34 cellular contexts compared by ENCODE assay signal in genomic region chr2:163838890-163839289, GRCh38.
"Had no signal": no experiment of that assay in that cellular context is flagged by ENCODE, and none has a peak within 500 bp of the region (broad histone marks: within the 10 kb centered on the region; RNA-seq: fewer than 3 reads in every experiment).

No MANE protein-coding gene starts in this region.

- H3K9me3 ChIP-seq: esophagus muscularis mucosa, gastrocnemius medialis had no signal

- H3K4me3 Mint-ChIP-seq: activated B cell treated with CpG ODN at 0.5 μM for 24 hours; activated CD8-positive, alpha-beta T cell treated with anti-CD3 and anti-CD28 coated beads for 36 hours; activated naive CD8-positive, alpha-beta T cell; activated T-cell treated with anti-CD3 and anti-CD28 coated beads, Interleukin-2, amount 50 U/mL, for 4 hours; activated T-helper 17 cell treated with anti-CD3 and anti-CD28 coated beads, Interleukin-2, amount 50 U/mL, for 72 hours; effector memory CD8-positive, alpha-beta T cell; T-helper 17 cell; T-helper 2 cell treated with Interferon-gamma antibody and Interleukin-4, amounts not matched to agents 5 μg/mL and 100 μg/mL, for 36 hours had no signal

- H3K4me3 ChIP-seq: esophagus muscularis mucosa, gastrocnemius medialis, heart left ventricle had no signal

- ATAC-seq: activated CD4-positive, CD25-positive, alpha-beta regulatory T cell treated with anti-CD3 and anti-CD28 coated beads, Interleukin-2, amount 50 U/mL, for 24 hours; activated CD8-positive, alpha-beta T cell treated with anti-CD3 and anti-CD28 coated beads for 36 hours; activated T-cell treated with anti-CD3 and anti-CD28 coated beads, Interleukin-2, amount 50 U/mL, for 4 hours; activated T-helper 17 cell treated with anti-CD3 and anti-CD28 coated beads, Interleukin-2, amount 50 U/mL, for 72 hours; effector memory CD8-positive, alpha-beta T cell; foreskin keratinocyte; gastrocnemius medialis; heart left ventricle; T-helper 17 cell had no signal

- H3K27ac Mint-ChIP-seq: activated B cell treated with CpG ODN at 0.5 μM for 24 hours; activated CD8-positive, alpha-beta T cell treated with anti-CD3 and anti-CD28 coated beads for 36 hours; activated naive CD8-positive, alpha-beta T cell; activated T-helper 17 cell treated with anti-CD3 and anti-CD28 coated beads, Interleukin-2, amount 50 U/mL, for 72 hours; effector memory CD8-positive, alpha-beta T cell; T-helper 17 cell; T-helper 2 cell treated with Interferon-gamma antibody and Interleukin-4, amounts not matched to agents 5 μg/mL and 100 μg/mL, for 36 hours had no signal

- H3K4me1 ChIP-seq: esophagus muscularis mucosa, foreskin keratinocyte, gastrocnemius medialis, heart left ventricle had no signal

- H3K36me3 ChIP-seq: brain microvascular endothelial cell, esophagus muscularis mucosa, gastrocnemius medialis, heart left ventricle, WERI-Rb-1 had no signal

- H3K9me3 Mint-ChIP-seq: activated B cell treated with CpG ODN at 0.5 μM for 24 hours; activated T-cell treated with anti-CD3 and anti-CD28 coated beads, Interleukin-2, amount 50 U/mL, for 4 hours; T-helper 2 cell treated with Interferon-gamma antibody and Interleukin-4, amounts not matched to agents 5 μg/mL and 100 μg/mL, for 36 hours had no signal

- FAIRE-seq: astrocyte, colon had no signal

- H3K27me3 Mint-ChIP-seq: activated B cell treated with CpG ODN at 0.5 μM for 24 hours; activated CD8-positive, alpha-beta T cell treated with anti-CD3 and anti-CD28 coated beads for 36 hours; activated naive CD8-positive, alpha-beta T cell; activated T-helper 17 cell treated with anti-CD3 and anti-CD28 coated beads, Interleukin-2, amount 50 U/mL, for 72 hours; effector memory CD8-positive, alpha-beta T cell; T-helper 17 cell had no signal

- H3K4me1 Mint-ChIP-seq: activated B cell treated with CpG ODN at 0.5 μM for 24 hours; activated T-helper 17 cell treated with anti-CD3 and anti-CD28 coated beads, Interleukin-2, amount 50 U/mL, for 72 hours; T-helper 17 cell had no signal

- DNase-seq: activated B cell treated with CpG ODN at 0.5 μM for 24 hours; activated CD4-positive, alpha-beta T cell treated with anti-CD3 and anti-CD28 coated beads for 48 hours; activated CD4-positive, alpha-beta T cell treated with anti-CD3 and anti-CD28 coated beads, Interleukin-2, amount 50 U/mL, for 1 hour; activated CD4-positive, alpha-beta T cell treated with anti-CD3 and anti-CD28 coated beads, Interleukin-2, amount 50 U/mL, for 48 hours; activated CD8-positive, alpha-beta memory T cell treated with anti-CD3 and anti-CD28 coated beads for 24 hours; activated CD8-positive, alpha-beta T cell treated with anti-CD3 and anti-CD28 coated beads for 36 hours; activated effector memory CD4-positive, alpha-beta T cell treated with Interleukin-2 at 50 U/mL for 16 hours; activated gamma-delta T cell treated with Interleukin-2 at 50 U/mL for 16 hours; activated naive CD4-positive, alpha-beta T cell treated with anti-CD3 and anti-CD28 coated beads, Interleukin-2, amount 50 U/mL, for 16 hours; activated naive CD4-positive, alpha-beta T cell treated with Interleukin-2 at 50 U/mL for 16 hours; activated T-cell treated with anti-CD3 and anti-CD28 coated beads, Interleukin-2, amount 50 U/mL, for 4 hours; amniotic stem cell; anterior cingulate cortex; brain microvascular endothelial cell; caudate nucleus; cortex of kidney; dermis blood vessel endothelial cell; effector CD4-positive, alpha-beta T cell; effector memory CD8-positive, alpha-beta T cell; erythroblast; foreskin keratinocyte; gastrocnemius medialis; glutamatergic neuron; heart left ventricle; T-helper 17 cell; T1000; WERI-Rb-1 had no signal

- H3K27ac ChIP-seq: brain microvascular endothelial cell, esophagus muscularis mucosa, foreskin keratinocyte, gastrocnemius medialis, heart left ventricle, WERI-Rb-1 had no signal

- H3K27me3 ChIP-seq: brain microvascular endothelial cell, esophagus muscularis mucosa, foreskin keratinocyte, gastrocnemius medialis, heart left ventricle had no signal

- H3K36me3 Mint-ChIP-seq: activated naive CD8-positive, alpha-beta T cell had no signal
